1 cellular context compared by ENCODE assay signal in the genomic region with DNA sequence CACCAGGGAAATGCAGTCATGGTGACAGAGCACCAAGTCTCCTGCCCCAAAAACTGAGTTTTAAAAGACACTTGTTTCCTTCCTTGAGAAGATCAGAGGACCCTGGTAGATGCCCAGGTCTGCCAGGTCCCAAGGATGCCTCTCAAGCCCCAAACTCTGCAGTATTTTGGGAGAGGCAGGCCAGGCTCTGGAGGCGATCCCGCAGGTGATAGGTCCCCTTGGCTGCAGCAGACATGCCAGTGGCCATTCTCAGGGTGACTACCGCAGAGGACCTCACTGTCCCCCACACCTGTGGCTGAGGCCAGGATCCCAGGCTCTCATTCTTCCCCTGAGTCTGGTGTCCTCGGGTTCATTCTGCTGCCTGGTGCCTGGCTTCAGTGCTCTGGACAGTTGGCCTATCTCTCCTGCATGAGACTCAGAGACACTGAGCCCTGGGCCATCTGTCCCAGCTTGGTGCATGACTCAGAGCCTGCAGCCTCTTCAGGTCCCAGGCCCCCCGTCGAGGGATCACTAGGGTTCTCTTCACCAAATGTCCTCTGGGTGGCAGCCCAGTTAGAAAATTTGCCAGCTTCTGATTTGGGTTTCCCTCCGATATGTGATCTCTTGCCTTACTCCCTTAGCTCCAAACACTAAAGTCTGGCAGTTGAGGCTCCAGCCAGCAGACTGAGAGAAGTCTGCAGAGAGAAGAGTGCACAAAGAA.
TF ChIP-seq lines count a peak whose summit lies in the region.

No MANE protein-coding gene starts in this region.

TF ChIP-seq in H1, 55 proteins besides CTCF, POLR2A, EP300 and RAD21 (continued from another document):
- TF ChIP-seq CHD7 (IDR thresholded peaks at IDR 0.05; ENCODE audit: insufficient replicate concordance, low read length) (no peak), EGR1 (IDR thresholded peaks at IDR 0.05; ENCODE audit: borderline replicate concordance, low read depth, low read length) (no peak), POLR2AphosphoS5 (IDR thresholded peaks at IDR 0.05; ENCODE audit: low read depth, low read length) (no peak), CHD2 (IDR thresholded peaks at IDR 0.05; ENCODE audit: low read length) (no peak), CTBP2 (IDR thresholded peaks at IDR 0.05; ENCODE audit: borderline replicate concordance, insufficient read depth, insufficient read length, low read length) (no peak), GABPA (IDR thresholded peaks at IDR 0.05; ENCODE audit: borderline replicate concordance, insufficient read depth, low read length) (no peak), POU5F1 (IDR thresholded peaks at IDR 0.05; ENCODE audit: low read depth, low read length) (no peak), KDM1A (IDR thresholded peaks at IDR 0.05; ENCODE audit: borderline replicate concordance, low read length) (no peak)
TF ChIP-seq in H1: peak in this region for 0.
